ENCODE assay signal across 1 cellular context in the genomic region with DNA sequence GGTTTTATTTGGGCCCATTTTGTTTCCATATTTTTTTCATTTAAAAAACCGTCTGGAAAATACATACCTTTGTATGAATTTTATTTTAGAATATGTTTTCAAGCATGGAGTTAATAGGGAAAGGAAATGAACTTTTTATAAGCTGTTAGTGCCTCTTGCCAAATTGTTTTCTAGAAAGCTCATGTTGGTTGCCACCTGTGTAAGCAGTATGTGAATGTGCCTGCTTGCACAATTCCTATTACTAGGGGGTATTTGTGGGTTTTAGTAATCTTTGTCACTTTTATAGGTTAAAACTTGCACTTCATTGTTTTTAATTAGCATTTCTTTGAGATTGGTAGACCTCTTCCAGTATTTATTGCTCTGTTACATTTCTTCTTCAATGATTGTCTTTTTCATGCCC.
TF ChIP-seq lines count a peak whose summit lies in the region.

No MANE protein-coding gene starts in this region.

TF ChIP-seq in HepG2, 621 proteins besides CTCF, POLR2A, EP300 and RAD21:
- TF ChIP-seq ZNF263 (CRISPR knock-in tag; IDR thresholded peaks at IDR 0.05) (no peak), ZNF678 (CRISPR knock-in tag; IDR thresholded peaks at IDR 0.05) (no peak), MTA1 (CRISPR knock-in tag; IDR thresholded peaks at IDR 0.05; ENCODE audit: borderline replicate concordance) (no peak), ZFP62 (CRISPR knock-in tag; IDR thresholded peaks at IDR 0.05) (no peak), PTBP1 (IDR thresholded peaks at IDR 0.05; ENCODE audit: low read depth, low read length, poor library complexity, severe bottlenecking) (no peak), RBM39 (IDR thresholded peaks at IDR 0.05; ENCODE audit: low read depth, low read length, poor library complexity, severe bottlenecking) (no peak), ZNF160 (CRISPR knock-in tag; IDR thresholded peaks at IDR 0.05) (no peak), ZNF10 (CRISPR knock-in tag; IDR thresholded peaks at IDR 0.05; ENCODE audit: borderline replicate concordance, low read depth) (no peak), RARG (CRISPR knock-in tag; IDR thresholded peaks at IDR 0.05; ENCODE audit: low read depth) (no peak), DNMT1 (CRISPR knock-in tag; IDR thresholded peaks at IDR 0.05) (no peak), GTF2F1 (IDR thresholded peaks at IDR 0.05; ENCODE audit: low read length) (no peak), NFRKB (IDR thresholded peaks at IDR 0.05) (no peak), FOXK2 (IDR thresholded peaks at IDR 0.05) (no peak), CC2D1A (CRISPR knock-in tag; IDR thresholded peaks at IDR 0.05) (no peak), DZIP1 (CRISPR knock-in tag; IDR thresholded peaks at IDR 0.05) (no peak), NR2C2 (CRISPR knock-in tag; IDR thresholded peaks at IDR 0.05; ENCODE audit: borderline replicate concordance) (no peak), PAXIP1 (CRISPR knock-in tag; conservative IDR thresholded peaks at IDR 0.05) (no peak)
- TF ChIP-seq, protein P1, sequence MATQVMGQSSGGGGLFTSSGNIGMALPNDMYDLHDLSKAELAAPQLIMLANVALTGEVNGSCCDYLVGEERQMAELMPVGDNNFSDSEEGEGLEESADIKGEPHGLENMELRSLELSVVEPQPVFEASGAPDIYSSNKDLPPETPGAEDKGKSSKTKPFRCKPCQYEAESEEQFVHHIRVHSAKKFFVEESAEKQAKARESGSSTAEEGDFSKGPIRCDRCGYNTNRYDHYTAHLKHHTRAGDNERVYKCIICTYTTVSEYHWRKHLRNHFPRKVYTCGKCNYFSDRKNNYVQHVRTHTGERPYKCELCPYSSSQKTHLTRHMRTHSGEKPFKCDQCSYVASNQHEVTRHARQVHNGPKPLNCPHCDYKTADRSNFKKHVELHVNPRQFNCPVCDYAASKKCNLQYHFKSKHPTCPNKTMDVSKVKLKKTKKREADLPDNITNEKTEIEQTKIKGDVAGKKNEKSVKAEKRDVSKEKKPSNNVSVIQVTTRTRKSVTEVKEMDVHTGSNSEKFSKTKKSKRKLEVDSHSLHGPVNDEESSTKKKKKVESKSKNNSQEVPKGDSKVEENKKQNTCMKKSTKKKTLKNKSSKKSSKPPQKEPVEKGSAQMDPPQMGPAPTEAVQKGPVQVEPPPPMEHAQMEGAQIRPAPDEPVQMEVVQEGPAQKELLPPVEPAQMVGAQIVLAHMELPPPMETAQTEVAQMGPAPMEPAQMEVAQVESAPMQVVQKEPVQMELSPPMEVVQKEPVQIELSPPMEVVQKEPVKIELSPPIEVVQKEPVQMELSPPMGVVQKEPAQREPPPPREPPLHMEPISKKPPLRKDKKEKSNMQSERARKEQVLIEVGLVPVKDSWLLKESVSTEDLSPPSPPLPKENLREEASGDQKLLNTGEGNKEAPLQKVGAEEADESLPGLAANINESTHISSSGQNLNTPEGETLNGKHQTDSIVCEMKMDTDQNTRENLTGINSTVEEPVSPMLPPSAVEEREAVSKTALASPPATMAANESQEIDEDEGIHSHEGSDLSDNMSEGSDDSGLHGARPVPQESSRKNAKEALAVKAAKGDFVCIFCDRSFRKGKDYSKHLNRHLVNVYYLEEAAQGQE (IDR thresholded peaks at IDR 0.05; ENCODE audit: borderline replicate concordance in 1 of 2, low read depth in 1 of 2, low read length in 2 of 2), result no peak
- TF ChIP-seq, protein P2, sequence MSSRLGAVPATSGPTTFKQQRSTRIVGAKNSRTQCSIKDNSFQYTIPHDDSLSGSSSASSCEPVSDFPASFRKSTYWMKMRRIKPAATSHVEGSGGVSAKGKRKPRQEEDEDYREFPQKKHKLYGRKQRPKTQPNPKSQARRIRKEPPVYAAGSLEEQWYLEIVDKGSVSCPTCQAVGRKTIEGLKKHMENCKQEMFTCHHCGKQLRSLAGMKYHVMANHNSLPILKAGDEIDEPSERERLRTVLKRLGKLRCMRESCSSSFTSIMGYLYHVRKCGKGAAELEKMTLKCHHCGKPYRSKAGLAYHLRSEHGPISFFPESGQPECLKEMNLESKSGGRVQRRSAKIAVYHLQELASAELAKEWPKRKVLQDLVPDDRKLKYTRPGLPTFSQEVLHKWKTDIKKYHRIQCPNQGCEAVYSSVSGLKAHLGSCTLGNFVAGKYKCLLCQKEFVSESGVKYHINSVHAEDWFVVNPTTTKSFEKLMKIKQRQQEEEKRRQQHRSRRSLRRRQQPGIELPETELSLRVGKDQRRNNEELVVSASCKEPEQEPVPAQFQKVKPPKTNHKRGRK (CRISPR knock-in tag; IDR thresholded peaks at IDR 0.05), result no peak
